In the genomic region with DNA sequence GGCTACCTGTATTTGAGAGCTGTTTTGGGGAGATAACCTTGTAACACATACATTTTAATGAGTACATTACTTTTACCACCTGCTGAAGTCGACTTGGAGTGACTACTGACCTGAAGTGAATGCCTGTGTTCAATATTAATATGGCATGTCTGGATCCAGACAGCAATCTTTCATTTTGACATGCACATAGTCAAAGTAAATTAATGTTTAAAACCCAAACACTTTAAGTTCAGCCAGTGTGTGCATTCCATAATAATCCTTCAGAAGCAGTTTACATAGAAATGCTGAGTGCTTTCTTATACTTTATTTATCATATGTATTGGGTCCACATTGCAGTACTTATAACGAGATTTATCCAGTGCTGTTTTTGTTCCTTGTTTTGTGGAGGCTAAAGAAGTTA, we compare ENCODE assay signal across 25 cellular contexts.
"Had no signal": no experiment of that assay in that cellular context is flagged by ENCODE, and none has a peak within 500 bp of the region (broad histone marks: within the 10 kb centered on the region; RNA-seq: fewer than 3 reads in every experiment).

No MANE protein-coding gene starts in this region.

- H3K9ac ChIP-seq: parathyroid adenoma had no signal

- H3K27me3 ChIP-seq: gastroesophageal sphincter, heart left ventricle, stomach, uterus had no signal

- H3K9me3 ChIP-seq: gastroesophageal sphincter, heart left ventricle, lower lobe of right lung, stomach, uterus had no signal

- H3K27ac Mint-ChIP-seq: activated B cell treated with CpG ODN at 0.5 μM for 24 hours; activated naive CD4-positive, alpha-beta T cell treated with anti-CD3 and anti-CD28 coated beads for 36 hours; activated naive CD8-positive, alpha-beta T cell treated with anti-CD3 and anti-CD28 coated beads, Interleukin-2, amount 10 ng/mL, durations not matched to agents 7 days and 5 days; activated T-cell treated with anti-CD3 and anti-CD28 coated beads, Interleukin-2, amount 50 U/mL, for 72 hours; endodermal cell; nephron progenitor cell; stimulated activated effector memory CD8-positive, alpha-beta T cell treated with anti-CD3 and anti-CD28 coated beads, Interleukin-12 subunit alpha, Interleukin-12 subunit beta, amount 100 ng/mL, for 72 hours; T-helper 1 cell treated with Interleukin-12 subunit alpha and Interleukin-12 subunit beta and Interleukin-4 antibody, amounts not matched to agents 30 μg/mL and 1 μg/mL, for 36 hours had no signal

- ATAC-seq: activated T-cell treated with anti-CD3 and anti-CD28 coated beads, Interleukin-2, amount 50 U/mL, for 72 hours; gastroesophageal sphincter; heart left ventricle; lower lobe of right lung; sciatic nerve; stimulated activated effector memory CD8-positive, alpha-beta T cell treated with anti-CD3 and anti-CD28 coated beads, Interleukin-12 subunit alpha, Interleukin-12 subunit beta, amount 100 ng/mL, for 72 hours had no signal

- H3K4me3 Mint-ChIP-seq: activated B cell treated with CpG ODN at 0.5 μM for 24 hours; activated naive CD4-positive, alpha-beta T cell treated with anti-CD3 and anti-CD28 coated beads for 36 hours; activated naive CD8-positive, alpha-beta T cell treated with anti-CD3 and anti-CD28 coated beads, Interleukin-2, amount 10 ng/mL, durations not matched to agents 7 days and 5 days; activated T-cell treated with anti-CD3 and anti-CD28 coated beads, Interleukin-2, amount 50 U/mL, for 72 hours; endodermal cell; nephron progenitor cell; stimulated activated effector memory CD8-positive, alpha-beta T cell treated with anti-CD3 and anti-CD28 coated beads, Interleukin-12 subunit alpha, Interleukin-12 subunit beta, amount 100 ng/mL, for 72 hours; T-helper 1 cell treated with Interleukin-12 subunit alpha and Interleukin-12 subunit beta and Interleukin-4 antibody, amounts not matched to agents 30 μg/mL and 1 μg/mL, for 36 hours had no signal

- H3K4me1 Mint-ChIP-seq: activated B cell treated with CpG ODN at 0.5 μM for 24 hours had no signal

- H3K27me3 Mint-ChIP-seq: activated B cell treated with CpG ODN at 0.5 μM for 24 hours; activated naive CD8-positive, alpha-beta T cell treated with anti-CD3 and anti-CD28 coated beads, Interleukin-2, amount 10 ng/mL, durations not matched to agents 7 days and 5 days had no signal

- H3K4me1 ChIP-seq: parathyroid adenoma, uterus had no signal

- H3K36me3 ChIP-seq: uterus had no signal

- H3K4me3 ChIP-seq: coronary artery, gastroesophageal sphincter, heart left ventricle, lower lobe of right lung, stomach, uterus had no signal

- DNase-seq: activated B cell treated with CpG ODN at 0.5 μM for 24 hours; activated CD4-positive, alpha-beta T cell treated with anti-CD3 and anti-CD28 coated beads for 4 hours; activated CD4-positive, alpha-beta T cell treated with anti-CD3 and anti-CD28 coated beads, Interleukin-2, amount 50 U/mL, for 48 hours; activated effector memory CD4-positive, alpha-beta T cell treated with Interleukin-2 at 50 U/mL for 16 hours; activated naive CD4-positive, alpha-beta T cell treated with anti-CD3 and anti-CD28 coated beads for 36 hours; activated naive CD8-positive, alpha-beta T cell treated with anti-CD3 and anti-CD28 coated beads, Interleukin-2, amount 10 ng/mL, durations not matched to agents 7 days and 5 days; activated T-cell treated with anti-CD3 and anti-CD28 coated beads, Interleukin-2, amount 50 U/mL, for 72 hours; amniotic stem cell; cerebellar nuclear complex; endodermal cell; heart left ventricle; lower lobe of right lung; nephron progenitor cell; small intestine; stimulated activated CD4-positive, alpha-beta T cell treated with anti-CD3 and anti-CD28 coated beads, Interleukin-2, amount 100 ng/mL, for 24 hours; stomach; T1000 had no signal

- H3K27ac ChIP-seq: coronary artery, epithelial cell of prostate, gastroesophageal sphincter, lower lobe of right lung, parathyroid adenoma, stomach had no signal

- H3K9me3 Mint-ChIP-seq: activated B cell treated with CpG ODN at 0.5 μM for 24 hours; activated naive CD4-positive, alpha-beta T cell treated with anti-CD3 and anti-CD28 coated beads for 36 hours; activated naive CD8-positive, alpha-beta T cell treated with anti-CD3 and anti-CD28 coated beads, Interleukin-2, amount 10 ng/mL, durations not matched to agents 7 days and 5 days; activated T-cell treated with anti-CD3 and anti-CD28 coated beads, Interleukin-2, amount 50 U/mL, for 72 hours; stimulated activated effector memory CD8-positive, alpha-beta T cell treated with anti-CD3 and anti-CD28 coated beads, Interleukin-12 subunit alpha, Interleukin-12 subunit beta, amount 100 ng/mL, for 72 hours; T-helper 1 cell treated with Interleukin-12 subunit alpha and Interleukin-12 subunit beta and Interleukin-4 antibody, amounts not matched to agents 30 μg/mL and 1 μg/mL, for 36 hours had no signal
